1 cellular context compared by ENCODE assay signal in the genomic region with DNA sequence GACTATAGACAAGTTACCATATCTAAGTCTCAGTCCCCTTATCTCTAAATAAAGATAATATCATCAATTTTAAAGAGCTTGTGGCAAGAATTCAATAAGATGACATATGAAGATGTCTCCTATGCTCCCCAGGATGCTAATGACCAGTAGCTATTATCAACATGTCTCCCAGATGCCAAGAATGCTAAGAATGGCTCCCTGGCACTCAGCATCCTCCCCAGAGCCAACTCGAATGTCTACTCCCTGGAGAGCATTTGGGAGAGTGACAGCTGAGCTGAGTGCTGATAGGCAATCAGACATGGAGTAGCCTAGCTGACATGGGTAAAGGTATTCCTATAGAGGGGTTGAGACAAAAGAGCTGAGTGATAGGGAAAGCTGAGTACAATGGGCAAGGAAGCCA.
TF ChIP-seq lines count a peak whose summit lies in the region.

No MANE protein-coding gene starts in this region.

TF ChIP-seq in WTC11, 78 proteins besides CTCF, POLR2A, EP300 and RAD21:
- TF ChIP-seq JUN (CRISPR knock-in tag; IDR thresholded peaks at IDR 0.05) = no peak
- no peak for TF ChIP-seq CBFB (CRISPR knock-in tag; IDR thresholded peaks at IDR 0.05; ENCODE audit: low read depth)
- TF ChIP-seq, protein P1, sequence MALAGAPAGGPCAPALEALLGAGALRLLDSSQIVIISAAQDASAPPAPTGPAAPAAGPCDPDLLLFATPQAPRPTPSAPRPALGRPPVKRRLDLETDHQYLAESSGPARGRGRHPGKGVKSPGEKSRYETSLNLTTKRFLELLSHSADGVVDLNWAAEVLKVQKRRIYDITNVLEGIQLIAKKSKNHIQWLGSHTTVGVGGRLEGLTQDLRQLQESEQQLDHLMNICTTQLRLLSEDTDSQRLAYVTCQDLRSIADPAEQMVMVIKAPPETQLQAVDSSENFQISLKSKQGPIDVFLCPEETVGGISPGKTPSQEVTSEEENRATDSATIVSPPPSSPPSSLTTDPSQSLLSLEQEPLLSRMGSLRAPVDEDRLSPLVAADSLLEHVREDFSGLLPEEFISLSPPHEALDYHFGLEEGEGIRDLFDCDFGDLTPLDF (CRISPR knock-in tag; IDR thresholded peaks at IDR 0.05) = no peak
- no peak for TF ChIP-seq RELA (CRISPR knock-in tag; IDR thresholded peaks at IDR 0.05; ENCODE audit: borderline replicate concordance)
- TF ChIP-seq, protein P2, sequence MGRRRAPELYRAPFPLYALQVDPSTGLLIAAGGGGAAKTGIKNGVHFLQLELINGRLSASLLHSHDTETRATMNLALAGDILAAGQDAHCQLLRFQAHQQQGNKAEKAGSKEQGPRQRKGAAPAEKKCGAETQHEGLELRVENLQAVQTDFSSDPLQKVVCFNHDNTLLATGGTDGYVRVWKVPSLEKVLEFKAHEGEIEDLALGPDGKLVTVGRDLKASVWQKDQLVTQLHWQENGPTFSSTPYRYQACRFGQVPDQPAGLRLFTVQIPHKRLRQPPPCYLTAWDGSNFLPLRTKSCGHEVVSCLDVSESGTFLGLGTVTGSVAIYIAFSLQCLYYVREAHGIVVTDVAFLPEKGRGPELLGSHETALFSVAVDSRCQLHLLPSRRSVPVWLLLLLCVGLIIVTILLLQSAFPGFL (CRISPR knock-in tag; IDR thresholded peaks at IDR 0.05; ENCODE audit: borderline replicate concordance) = no peak
- no peak for TF ChIP-seq MYBL2 (CRISPR knock-in tag; IDR thresholded peaks at IDR 0.05)
- no peak for TF ChIP-seq SP1 (CRISPR knock-in tag; conservative IDR thresholded peaks at IDR 0.05)
- TF ChIP-seq, protein P3, sequence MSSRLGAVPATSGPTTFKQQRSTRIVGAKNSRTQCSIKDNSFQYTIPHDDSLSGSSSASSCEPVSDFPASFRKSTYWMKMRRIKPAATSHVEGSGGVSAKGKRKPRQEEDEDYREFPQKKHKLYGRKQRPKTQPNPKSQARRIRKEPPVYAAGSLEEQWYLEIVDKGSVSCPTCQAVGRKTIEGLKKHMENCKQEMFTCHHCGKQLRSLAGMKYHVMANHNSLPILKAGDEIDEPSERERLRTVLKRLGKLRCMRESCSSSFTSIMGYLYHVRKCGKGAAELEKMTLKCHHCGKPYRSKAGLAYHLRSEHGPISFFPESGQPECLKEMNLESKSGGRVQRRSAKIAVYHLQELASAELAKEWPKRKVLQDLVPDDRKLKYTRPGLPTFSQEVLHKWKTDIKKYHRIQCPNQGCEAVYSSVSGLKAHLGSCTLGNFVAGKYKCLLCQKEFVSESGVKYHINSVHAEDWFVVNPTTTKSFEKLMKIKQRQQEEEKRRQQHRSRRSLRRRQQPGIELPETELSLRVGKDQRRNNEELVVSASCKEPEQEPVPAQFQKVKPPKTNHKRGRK (CRISPR knock-in tag; IDR thresholded peaks at IDR 0.05; ENCODE audit: borderline replicate concordance) = no peak
- no peak for TF ChIP-seq SOX15 (CRISPR knock-in tag; IDR thresholded peaks at IDR 0.05)
- TF ChIP-seq, protein P4, sequence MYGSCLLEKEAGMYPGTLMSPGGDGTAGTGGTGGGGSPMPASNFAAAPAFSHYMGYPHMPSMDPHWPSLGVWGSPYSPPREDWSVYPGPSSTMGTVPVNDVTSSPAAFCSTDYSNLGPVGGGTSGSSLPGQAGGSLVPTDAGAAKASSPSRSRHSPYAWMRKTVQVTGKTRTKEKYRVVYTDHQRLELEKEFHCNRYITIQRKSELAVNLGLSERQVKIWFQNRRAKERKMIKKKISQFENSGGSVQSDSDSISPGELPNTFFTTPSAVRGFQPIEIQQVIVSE (CRISPR knock-in tag; IDR thresholded peaks at IDR 0.05; ENCODE audit: borderline replicate concordance) = no peak
- TF ChIP-seq HMGA2 (CRISPR knock-in tag; IDR thresholded peaks at IDR 0.05) = no peak
- no peak for TF ChIP-seq EMX1 (CRISPR knock-in tag; IDR thresholded peaks at IDR 0.05)
- TF ChIP-seq, protein P5, sequence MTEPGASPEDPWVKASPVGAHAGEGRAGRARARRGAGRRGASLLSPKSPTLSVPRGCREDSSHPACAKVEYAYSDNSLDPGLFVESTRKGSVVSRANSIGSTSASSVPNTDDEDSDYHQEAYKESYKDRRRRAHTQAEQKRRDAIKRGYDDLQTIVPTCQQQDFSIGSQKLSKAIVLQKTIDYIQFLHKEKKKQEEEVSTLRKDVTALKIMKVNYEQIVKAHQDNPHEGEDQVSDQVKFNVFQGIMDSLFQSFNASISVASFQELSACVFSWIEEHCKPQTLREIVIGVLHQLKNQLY (CRISPR knock-in tag; IDR thresholded peaks at IDR 0.05) = no peak
- no peak for TF ChIP-seq TCF7 (CRISPR knock-in tag; IDR thresholded peaks at IDR 0.05; ENCODE audit: low read depth)
- TF ChIP-seq, protein P6, sequence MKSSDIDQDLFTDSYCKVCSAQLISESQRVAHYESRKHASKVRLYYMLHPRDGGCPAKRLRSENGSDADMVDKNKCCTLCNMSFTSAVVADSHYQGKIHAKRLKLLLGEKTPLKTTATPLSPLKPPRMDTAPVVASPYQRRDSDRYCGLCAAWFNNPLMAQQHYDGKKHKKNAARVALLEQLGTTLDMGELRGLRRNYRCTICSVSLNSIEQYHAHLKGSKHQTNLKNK (CRISPR knock-in tag; IDR thresholded peaks at IDR 0.05) = no peak
- TF ChIP-seq SMAD4 (CRISPR knock-in tag; IDR thresholded peaks at IDR 0.05) = no peak
